In genomic region chr6:122673345-122673961, GRCh38 we compare ENCODE assay signal across 15 cellular contexts.
DNase-seq lines count a peak whose midpoint lies in the region; ATAC-seq, FAIRE-seq and TF ChIP-seq lines count a peak whose summit lies in the region.
"Had no signal": no experiment of that assay in that cellular context is flagged by ENCODE, and none has a peak within 500 bp of the region (broad histone marks: within the 10 kb centered on the region; RNA-seq: fewer than 3 reads in every experiment).

No MANE protein-coding gene starts in this region.

- H3K4me1 ChIP-seq in HEK293 (ENCODE audit: control insufficient read depth, insufficient read depth, low read length): no peaks in the 10 kb centered on the region
- H3K4me1 ChIP-seq in foreskin keratinocyte: peaks cover 7% of the 10 kb centered on the region
- H3K4me1 ChIP-seq: left lung, SJSA1, upper lobe of left lung had no signal

- CTCF ChIA-PET in HEK293 (lab: Yijun Ruan, JAX): no interaction called here

- no peaks in the 10 kb centered on the region for H3K36me3 ChIP-seq in HEK293 (ENCODE audit: control insufficient read depth in 2 of 2, insufficient read depth in 1 of 2, low read length in 2 of 2)
- H3K36me3 ChIP-seq: left lung, SJSA1, upper lobe of left lung had no signal

- H3K9me3 ChIP-seq in HEK293 (ENCODE audit: control insufficient read depth, insufficient read depth, low read depth, low read length): no peaks in the 10 kb centered on the region
- H3K9me3 ChIP-seq: left lung, SJSA1, upper lobe of left lung had no signal

- no peaks in the 10 kb centered on the region for H3K27me3 ChIP-seq in foreskin keratinocyte
- H3K27me3 ChIP-seq: left lung, SJSA1, upper lobe of left lung had no signal

- in situ Hi-C loops in ACHN (cut with HindIII; ENCODE audit: low pct_ligation_motif_present, low pct_unique_long_range_greater_than_20kb, low sequenced_read_pairs): no loop called here

- no peak overlapping the region for H3K27ac ChIP-seq in HEK293 (ENCODE audit: extremely low read depth, low read depth, low read length)
- H3K27ac ChIP-seq in foreskin keratinocyte: no peak overlapping the region
- H3K27ac ChIP-seq: left lung, SJSA1, upper lobe of left lung had no signal

- TF ChIP-seq POLR2A in GM12892 (IDR thresholded peaks at IDR 0.05; ENCODE audit: low read depth, low read length): no peak

- no peak overlapping the region for H3K4me3 ChIP-seq in HEK293 (ENCODE audit: low read depth, low read length)
- H3K4me3 ChIP-seq: left lung, SJSA1, upper lobe of left lung had no signal

- DNase-seq in CD1c-positive myeloid dendritic cell (ENCODE audit: extremely low spot score) (peak; percentile 50), NOMO-1 treated with DMSO at 0.1 percent for 48 hours (lab: John Stamatoyannopoulos, UW; ENCODE audit: unreplicated experiment) (peak; percentile 83), foreskin keratinocyte (peak; percentile 50 to 77), GM12892 (ENCODE audit: insufficient read length) (no peak), ACHN (no peak), KG1 (lab: John Stamatoyannopoulos, UW) (no peak)
- DNase-seq: activated T-cell treated with anti-CD3 and anti-CD28 coated beads, Interleukin-2, amount 50 U/mL, for 72 hours; left lung; NCI-H524; stimulated activated CD4-positive, alpha-beta T cell treated with anti-CD3 and anti-CD28 coated beads, Interleukin-12 subunit alpha, Interleukin-12 subunit beta, amount 100 ng/mL, for 4 hours; upper lobe of left lung had no signal

- FAIRE-seq in GM12892 (lab: Jason Lieb, UNC): no peak

- TF ChIP-seq CTCF in HEK293 (tag by site-specific recombination; IDR thresholded peaks at IDR 0.05) (no peak), foreskin keratinocyte (conservative IDR thresholded peaks at IDR 0.05) (no peak)

- ATAC-seq in foreskin keratinocyte (peak; percentile 97), HG02970 (IDR thresholded peaks at IDR 0.05; ENCODE audit: low FRiP score, unreplicated experiment) (no peak)
- ATAC-seq: activated T-cell treated with anti-CD3 and anti-CD28 coated beads, Interleukin-2, amount 50 U/mL, for 72 hours; left lung; WTC11 had no signal

- POLR2A ChIA-PET in HEK293 (lab: Yijun Ruan, JAX): no interaction called here

TF ChIP-seq in HEK293, 187 proteins besides CTCF, POLR2A, EP300 and RAD21:
- TF ChIP-seq, protein P1, sequence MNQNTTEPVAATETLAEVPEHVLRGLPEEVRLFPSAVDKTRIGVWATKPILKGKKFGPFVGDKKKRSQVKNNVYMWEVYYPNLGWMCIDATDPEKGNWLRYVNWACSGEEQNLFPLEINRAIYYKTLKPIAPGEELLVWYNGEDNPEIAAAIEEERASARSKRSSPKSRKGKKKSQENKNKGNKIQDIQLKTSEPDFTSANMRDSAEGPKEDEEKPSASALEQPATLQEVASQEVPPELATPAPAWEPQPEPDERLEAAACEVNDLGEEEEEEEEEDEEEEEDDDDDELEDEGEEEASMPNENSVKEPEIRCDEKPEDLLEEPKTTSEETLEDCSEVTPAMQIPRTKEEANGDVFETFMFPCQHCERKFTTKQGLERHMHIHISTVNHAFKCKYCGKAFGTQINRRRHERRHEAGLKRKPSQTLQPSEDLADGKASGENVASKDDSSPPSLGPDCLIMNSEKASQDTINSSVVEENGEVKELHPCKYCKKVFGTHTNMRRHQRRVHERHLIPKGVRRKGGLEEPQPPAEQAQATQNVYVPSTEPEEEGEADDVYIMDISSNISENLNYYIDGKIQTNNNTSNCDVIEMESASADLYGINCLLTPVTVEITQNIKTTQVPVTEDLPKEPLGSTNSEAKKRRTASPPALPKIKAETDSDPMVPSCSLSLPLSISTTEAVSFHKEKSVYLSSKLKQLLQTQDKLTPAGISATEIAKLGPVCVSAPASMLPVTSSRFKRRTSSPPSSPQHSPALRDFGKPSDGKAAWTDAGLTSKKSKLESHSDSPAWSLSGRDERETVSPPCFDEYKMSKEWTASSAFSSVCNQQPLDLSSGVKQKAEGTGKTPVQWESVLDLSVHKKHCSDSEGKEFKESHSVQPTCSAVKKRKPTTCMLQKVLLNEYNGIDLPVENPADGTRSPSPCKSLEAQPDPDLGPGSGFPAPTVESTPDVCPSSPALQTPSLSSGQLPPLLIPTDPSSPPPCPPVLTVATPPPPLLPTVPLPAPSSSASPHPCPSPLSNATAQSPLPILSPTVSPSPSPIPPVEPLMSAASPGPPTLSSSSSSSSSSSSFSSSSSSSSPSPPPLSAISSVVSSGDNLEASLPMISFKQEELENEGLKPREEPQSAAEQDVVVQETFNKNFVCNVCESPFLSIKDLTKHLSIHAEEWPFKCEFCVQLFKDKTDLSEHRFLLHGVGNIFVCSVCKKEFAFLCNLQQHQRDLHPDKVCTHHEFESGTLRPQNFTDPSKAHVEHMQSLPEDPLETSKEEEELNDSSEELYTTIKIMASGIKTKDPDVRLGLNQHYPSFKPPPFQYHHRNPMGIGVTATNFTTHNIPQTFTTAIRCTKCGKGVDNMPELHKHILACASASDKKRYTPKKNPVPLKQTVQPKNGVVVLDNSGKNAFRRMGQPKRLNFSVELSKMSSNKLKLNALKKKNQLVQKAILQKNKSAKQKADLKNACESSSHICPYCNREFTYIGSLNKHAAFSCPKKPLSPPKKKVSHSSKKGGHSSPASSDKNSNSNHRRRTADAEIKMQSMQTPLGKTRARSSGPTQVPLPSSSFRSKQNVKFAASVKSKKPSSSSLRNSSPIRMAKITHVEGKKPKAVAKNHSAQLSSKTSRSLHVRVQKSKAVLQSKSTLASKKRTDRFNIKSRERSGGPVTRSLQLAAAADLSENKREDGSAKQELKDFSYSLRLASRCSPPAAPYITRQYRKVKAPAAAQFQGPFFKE (tag by site-specific recombination; IDR thresholded peaks at IDR 0.05; ENCODE audit: borderline replicate concordance): no peak
- peak; percentile 79 for TF ChIP-seq SCRT2 (tag by site-specific recombination; IDR thresholded peaks at IDR 0.05)

Comparison
In these comparisons a context has a peak if more than half of its experiments do, and no peak if none do; other contexts are left out.
1. DNase-seq: peak in CD1c-positive myeloid dendritic cell (single experiment), NOMO-1 treated with DMSO at 0.1 percent for 48 hours (single experiment) and foreskin keratinocyte (2 of 2); none in GM12892 (single experiment), ACHN (single experiment) and KG1 (single experiment).